8 cellular contexts compared by ENCODE assay signal in genomic region chr19:3369337-3370213, GRCh38. TPM values are rescaled to one million over a fixed set of nuclear protein-coding genes. Genes with fewer than 3 reads are reported as not detected.
DNase-seq lines count a peak whose midpoint lies in the region; ATAC-seq and TF ChIP-seq lines count a peak whose summit lies in the region.

No MANE protein-coding gene starts in this region.

- H3K4me2 ChIP-seq in mammary epithelial cell (ENCODE audit: insufficient read depth, low read depth, low read length) (peak overlapping the region; percentile 96), PC-9 (no peak overlapping the region)

- no peak overlapping the region for H3K9ac ChIP-seq in HUES48 (ENCODE audit: low read depth, low read length)
- H3K9ac ChIP-seq in mammary epithelial cell (ENCODE audit: insufficient read depth, low read length): peak overlapping the region; percentile 53

- H3K79me2 ChIP-seq in mammary epithelial cell (ENCODE audit: insufficient read depth, low read length): peaks cover 81% of the 10 kb centered on the region
- peaks cover 76% of the 10 kb centered on the region for H3K79me2 ChIP-seq in PC-9 (ENCODE audit: low read depth)

- dilution Hi-C loops in mammary epithelial cell (cut with HindIII; ENCODE audit: low sequenced_read_pairs): loop anchor here (5.0 kb wide), 1 partner anchor 38 kb away; no protein-coding TSS in a partner anchor

- H3K9me3 ChIP-seq in BE2C: no peaks in the 10 kb centered on the region
- no peaks in the 10 kb centered on the region for H3K9me3 ChIP-seq in HUES48 (ENCODE audit: control insufficient read depth, insufficient read depth, low read length)
- no peaks in the 10 kb centered on the region for H3K9me3 ChIP-seq in mammary epithelial cell (replicated peaks; ENCODE audit: insufficient read depth, low read length)
- no peaks in the 10 kb centered on the region for H3K9me3 ChIP-seq in PC-9 (ENCODE audit: insufficient read depth, low read depth)

- no peaks in the 10 kb centered on the region; the same call in 1 of the 2 replicates for H3F3A ChIP-seq in PC-9 (ENCODE audit: insufficient read depth, low read depth)

- no peaks in the 10 kb centered on the region for H3K36me3 ChIP-seq in BE2C
- H3K36me3 ChIP-seq in HUES48 (ENCODE audit: control insufficient read depth, insufficient read depth, low read length): no peaks in the 10 kb centered on the region
- no peaks in the 10 kb centered on the region for H3K36me3 ChIP-seq in mammary epithelial cell (ENCODE audit: insufficient read depth, low read length)
- no peaks in the 10 kb centered on the region for H3K36me3 ChIP-seq in PC-9 (ENCODE audit: low read depth)

- H2AFZ ChIP-seq in mammary epithelial cell (ENCODE audit: low read depth, low read length) (peak overlapping the region; percentile 55), PC-9 (no peak overlapping the region)

- peaks cover 8% of the 10 kb centered on the region for H3K4me1 ChIP-seq in BE2C
- no peaks in the 10 kb centered on the region for H3K4me1 ChIP-seq in HUES48 (ENCODE audit: control insufficient read depth, insufficient read depth, low read length)
- peaks cover 42% of the 10 kb centered on the region for H3K4me1 ChIP-seq in mammary epithelial cell (ENCODE audit: insufficient read depth, low read length)
- 0 out of 2 replicates have a peak, but pooled peaks cover 4% of the 10 kb centered on the region for H3K4me1 ChIP-seq in PC-9 (replicated peaks; ENCODE audit: insufficient read depth)

- intact Hi-C loops in mammary epithelial cell (cut with micrococcal nuclease) (loop anchor here (5.0 kb wide), 1 partner anchor 33 kb away; no protein-coding TSS in a partner anchor), PC-9 (cut with micrococcal nuclease; ENCODE audit: unreplicated experiment) (no loop called here)

- H3K27me3 ChIP-seq in BE2C (no peaks in the 10 kb centered on the region), HUES48 (ENCODE audit: control insufficient read depth, insufficient read depth, low read length) (peaks cover 96% of the 10 kb centered on the region), mammary epithelial cell (ENCODE audit: insufficient read depth, low read length) (no peaks in the 10 kb centered on the region), PC-9 (ENCODE audit: insufficient read depth, low read depth) (no peaks in the 10 kb centered on the region)

- H3K9me2 ChIP-seq in PC-9 (ENCODE audit: insufficient read depth): no peaks in the 10 kb centered on the region

- ATAC-seq in left lobe of liver (peak; percentile 11), HG02885 (IDR thresholded peaks at IDR 0.05; ENCODE audit: poor library complexity, unreplicated experiment) (no peak), HG03139 (IDR thresholded peaks at IDR 0.05; ENCODE audit: unreplicated experiment) (no peak)

- in situ Hi-C loops in mammary epithelial cell (cut with MboI; ENCODE audit: low sequenced_read_pairs in 2 of 2): no loop called here

- H3K27ac ChIP-seq in HUES48 (ENCODE audit: low read depth, low read length): no peak overlapping the region
- peak overlapping the region; percentile 51 for H3K27ac ChIP-seq in mammary epithelial cell (ENCODE audit: insufficient read depth, low read depth, low read length)
- no peak overlapping the region for H3K27ac ChIP-seq in PC-9

- CTCF ChIA-PET in mammary epithelial cell (lab: Charles Lee; ENCODE audit: low non-redundant PET) (no interaction called here), PC-9 (lab: Charles Lee) (no interaction called here)

- POLR2A ChIA-PET in PC-9 (lab: Charles Lee; ENCODE audit: unreplicated experiment): no interaction called here

- H4K20me1 ChIP-seq in mammary epithelial cell (ENCODE audit: insufficient read depth, low read length): no peaks in the 10 kb centered on the region
- peaks cover 21% of the 10 kb centered on the region for H4K20me1 ChIP-seq in PC-9 (ENCODE audit: insufficient read depth)

- 7% methylated on average over 20 of the region's 42 CpGs for WGBS in mammary epithelial cell (ENCODE audit: low coverage, missing lambda C conversion rate)

- BruUV-seq in mammary epithelial cell (replicated peaks; lab: Mats Ljungman, UMichigan) (no TSS peak), PC-9 (replicated peaks; lab: Mats Ljungman, UMichigan) (no TSS peak)

- no peak for TF ChIP-seq CTCF in BE2C (IDR thresholded peaks at IDR 0.05; ENCODE audit: low read depth, low read length)
- no peak for TF ChIP-seq CTCF in mammary epithelial cell (conservative IDR thresholded peaks at IDR 0.05 in 1 of 2, IDR thresholded peaks at IDR 0.05 in 1 of 2; ENCODE audit: extremely low read depth in 1 of 2, insufficient read depth in 1 of 2, low read depth in 1 of 2, low read length in 2 of 2)
- no peak for TF ChIP-seq CTCF in PC-9 (conservative IDR thresholded peaks at IDR 0.05)

- H3K4me3 ChIP-seq in BE2C (ENCODE audit: low read depth, low read length) (peak overlapping the region; percentile 8; the same call in 1 of the 2 replicates), HUES48 (ENCODE audit: low read depth, low read length) (peak overlapping the region; percentile 44), mammary epithelial cell (replicated peaks in 1 of 3; ENCODE audit: insufficient read depth in 1 of 3, low read depth in 2 of 3, low read length in 3 of 3) (peak overlapping the region; percentile 48 to 87 (median 84)), PC-9 (no peak overlapping the region)

- DNase-seq in BE2C (no peak), mammary epithelial cell (peak; percentile 56), left lobe of liver (ENCODE audit: low spot score) (peak; percentile 68), superior temporal gyrus (ENCODE audit: extremely low spot score) (peak; percentile 53), PC-9 (no peak)

RNA-seq across cellular contexts. Expression of gene NFIC, which starts 3.2 kb away (rescaled TPM):
- polyA plus RNA-seq in BE2C (2012; ENCODE audit: insufficient read depth, insufficient read length, low read depth): 20.6 TPM
- total RNA-seq in mammary epithelial cell: 10 to 100 TPM; 43.7 to 77.5 TPM
- 8.9 TPM for polyA plus RNA-seq in mammary epithelial cell
- 43.2 TPM for polyA minus RNA-seq in mammary epithelial cell
- 203 TPM for total RNA-seq in left lobe of liver
- 71.1 and 75.6 TPM in 2 replicates for total RNA-seq in PC-9 (2021)

Comparison
In these comparisons a context has a peak if more than half of its experiments do, and no peak if none do; other contexts are left out.
1. DNase-seq: peak in mammary epithelial cell (single experiment), left lobe of liver (single experiment) and superior temporal gyrus (single experiment); none in BE2C (single experiment) and PC-9 (0 of 2).